ENCODE assay signal across 9 cellular contexts in the genomic region with DNA sequence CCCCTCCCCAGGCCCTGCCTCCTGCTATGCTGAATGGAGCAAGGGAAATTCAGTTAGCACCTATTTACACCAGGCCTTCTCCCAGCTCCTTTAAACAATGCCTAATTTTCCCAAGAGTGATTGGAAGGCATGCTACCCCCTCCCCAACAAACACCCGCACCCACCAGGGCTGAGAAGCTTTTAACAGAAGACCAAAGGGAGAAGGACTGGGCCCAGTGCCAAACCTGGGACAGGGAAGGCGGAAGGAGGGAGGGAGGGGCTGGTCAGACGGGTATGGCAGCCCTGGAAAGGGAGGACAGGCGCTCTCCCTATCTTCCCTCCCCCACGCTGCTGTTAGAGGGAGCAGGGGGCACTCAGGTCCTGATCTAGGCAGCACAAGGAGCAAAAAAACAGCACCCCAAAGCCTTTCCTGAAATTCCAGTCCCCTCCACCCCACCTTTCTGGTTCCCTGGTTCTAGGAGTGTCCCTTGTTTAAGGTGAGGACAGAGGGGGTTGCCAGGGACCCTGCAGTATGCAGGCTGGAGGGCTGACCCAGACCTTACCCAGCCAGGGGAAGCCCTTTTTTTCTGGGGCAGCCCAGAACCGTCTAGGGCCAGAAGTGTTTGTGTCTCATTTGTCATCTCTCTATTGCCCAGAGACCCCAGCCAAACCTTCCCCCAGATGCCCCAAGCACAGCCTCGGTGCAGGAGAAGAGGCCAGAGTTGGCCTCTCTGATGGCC. TPM values are rescaled to one million over a fixed set of nuclear protein-coding genes. Genes with fewer than 3 reads are reported as not detected.
DNase-seq lines count a peak whose midpoint lies in the region; ATAC-seq and TF ChIP-seq lines count a peak whose summit lies in the region.
"Had no signal": no experiment of that assay in that cellular context is flagged by ENCODE, and none has a peak within 500 bp of the region (broad histone marks: within the 10 kb centered on the region; RNA-seq: fewer than 3 reads in every experiment).

No MANE protein-coding gene starts in this region.

- ATAC-seq in HG02678 (IDR thresholded peaks at IDR 0.05; ENCODE audit: unreplicated experiment) = no peak

- peaks cover 31 to 64% (median 39%) of the 10 kb centered on the region in 3 donors for H3K4me1 ChIP-seq in esophagus squamous epithelium
- peaks cover 5 to 36% (median 23%) of the 10 kb centered on the region in 4 donors for H3K4me1 ChIP-seq in sigmoid colon

- H3K4me3 ChIP-seq in esophagus squamous epithelium (peak overlapping the region in 1 of 4 donors; percentile 17), sigmoid colon (no peak overlapping the region)

- no peak for TF ChIP-seq CTCF in esophagus squamous epithelium (IDR thresholded peaks at IDR 0.05)
- no peak for TF ChIP-seq CTCF in sigmoid colon (IDR thresholded peaks at IDR 0.05)
- TF ChIP-seq CTCF in GM20000 (IDR thresholded peaks at IDR 0.05; ENCODE audit: extremely low read depth, missing control alignments) = no peak

- DNase-seq in HK-2 (ENCODE audit: unreplicated experiment) = peak; percentile 77
- DNase-seq in NCI-H526 (lab: John Stamatoyannopoulos, UW) = peak; percentile 55 to 82
- DNase-seq in esophagus squamous epithelium (lab: John Stamatoyannopoulos, UW) = no peak
- no peak for DNase-seq in sigmoid colon
- DNase-seq in GM20000 (ENCODE audit: low spot score) = no peak
- no peak for DNase-seq in occipital lobe (lab: John Stamatoyannopoulos, UW)
- DNase-seq in RPMI8226 = no peak
- DNase-seq: activated T-cell treated with anti-CD3 and anti-CD28 coated beads, Interleukin-2, amount 50 U/mL, for 1 hour had no signal

- H3K27me3 ChIP-seq in esophagus squamous epithelium (peaks cover 0 to 13% (median 0%) of the 10 kb centered on the region in 4 donors), sigmoid colon (no peaks in the 10 kb centered on the region)

- WGBS in esophagus squamous epithelium, 2 donors = 9 to 18% methylated on average over 4 to 6 of the region's 7 CpGs
- WGBS in sigmoid colon, 2 donors = 10 to 32% methylated on average over 7 of the region's 7 CpGs

- TF ChIP-seq POLR2A in esophagus squamous epithelium (IDR thresholded peaks at IDR 0.05) (no peak), sigmoid colon (IDR thresholded peaks at IDR 0.05) (no peak)

- no peak for TF ChIP-seq EP300 in sigmoid colon (IDR thresholded peaks at IDR 0.05)

- intact Hi-C loops in esophagus squamous epithelium (cut with DNase I) = no loop called here
- intact Hi-C loops in sigmoid colon (cut with DNase I) = no loop called here

- H3K9me3 ChIP-seq in esophagus squamous epithelium (no peaks in the 10 kb centered on the region), sigmoid colon (no peaks in the 10 kb centered on the region)

- H3K36me3 ChIP-seq in esophagus squamous epithelium (no peaks in the 10 kb centered on the region), sigmoid colon (no peaks in the 10 kb centered on the region)

- H3K27ac ChIP-seq in esophagus squamous epithelium (peak overlapping the region; percentile 61 to 85 (median 80)), sigmoid colon (peak overlapping the region; percentile 26 to 92 (median 66))

RNA-seq across cellular contexts. Expression of gene KRT8, which starts 2.4 kb away (rescaled TPM):
- total RNA-seq in esophagus squamous epithelium (10 to 100 TPM; 27.2 to 50.2 (median 38.2) TPM), sigmoid colon (10 to 100 TPM; 20.6 to 63.1 (median 35.5) TPM), occipital lobe (not detected)
- 1,000 to 10,000 TPM; 3,181 to 3,526 (median 3,402) TPM for polyA plus RNA-seq in sigmoid colon

RNA-seq across cellular contexts. Expression of gene KRT18, which starts 41.7 kb away (rescaled TPM):
- total RNA-seq in esophagus squamous epithelium (100 to 1,000 TPM; 141 to 169 (median 153) TPM), sigmoid colon (1 to 10 TPM; 1.5 to 3.9 (median 2.5) TPM), occipital lobe (1.6 TPM)
- polyA plus RNA-seq in sigmoid colon = 100 to 1,000 TPM; 596 to 847 (median 800) TPM

RNA-seq across cellular contexts. Expression of gene KRT78, which starts 58.5 kb away (rescaled TPM):
- 100 to 1,000 TPM; 194 to 481 (median 307) TPM for total RNA-seq in esophagus squamous epithelium
- total RNA-seq in sigmoid colon = not detected
- polyA plus RNA-seq in sigmoid colon = 1 to 10 TPM in 1 of 3 donors, under 1 TPM in 1, not detected in 1; 0.20 to 5.4 TPM
- 1.9 TPM for total RNA-seq in occipital lobe

Comparison
In these comparisons a context has a peak if more than half of its experiments do, and no peak if none do; other contexts are left out.
1. DNase-seq: peak in HK-2 (single experiment) and NCI-H526 (2 of 2); none in esophagus squamous epithelium (single experiment), sigmoid colon (single experiment), GM20000 (single experiment), occipital lobe (single experiment) and RPMI8226 (single experiment).
2. RNA of gene KRT8, which starts 2.4 kb away (total RNA-seq): 27.2 to 50.2 TPM in esophagus squamous epithelium and 20.6 to 63.1 TPM in sigmoid colon; not detected in occipital lobe (single experiment); every median in the first group is over 10 times any median in the second.
3. RNA of gene KRT18, which starts 41.7 kb away (total RNA-seq): 141 to 169 TPM in esophagus squamous epithelium; 1.5 to 3.9 TPM in sigmoid colon and 1.6 TPM in occipital lobe (single experiment); every median in the first group is over 10 times any median in the second.
4. RNA of gene KRT78, which starts 58.5 kb away (total RNA-seq): 194 to 481 TPM in esophagus squamous epithelium; 1.9 TPM in occipital lobe (single experiment) and not detected in sigmoid colon; every median in the first group is over 10 times any median in the second.